In the genomic region with DNA sequence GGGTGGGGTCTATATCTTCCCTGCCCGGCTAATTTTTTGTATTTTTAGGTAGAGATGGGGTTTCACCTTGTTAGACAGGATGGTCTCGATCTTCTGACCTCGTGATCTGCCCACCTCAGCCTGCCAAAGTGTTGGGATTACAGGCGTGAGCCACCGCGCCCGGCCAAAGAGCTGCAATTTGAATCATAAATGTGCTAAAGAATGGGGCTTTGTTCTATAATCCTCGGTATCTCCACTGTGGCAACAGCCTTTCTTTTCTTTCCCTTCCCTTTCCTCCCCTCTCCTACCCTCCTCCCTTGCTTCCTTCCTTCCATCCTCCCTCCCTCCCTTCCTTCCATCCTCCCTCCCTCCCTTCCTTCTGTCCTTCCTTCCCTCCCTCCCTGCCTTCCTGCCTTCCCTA, we compare ENCODE assay signal across 35 cellular contexts.
"Had no signal": no experiment of that assay in that cellular context is flagged by ENCODE, and none has a peak within 500 bp of the region (broad histone marks: within the 10 kb centered on the region; RNA-seq: fewer than 3 reads in every experiment).

No MANE protein-coding gene starts in this region.

- FAIRE-seq: astrocyte had no signal

- H3K27ac Mint-ChIP-seq: activated CD4-positive, alpha-beta memory T cell treated with anti-CD3 and anti-CD28 coated beads, Interleukin-2, amount 10 ng/mL, durations not matched to agents 7 days and 5 days; activated CD8-positive, alpha-beta memory T cell treated with anti-CD3 and anti-CD28 coated beads, Interleukin-2, amount 10 ng/mL, durations not matched to agents 7 days and 5 days; activated naive CD8-positive, alpha-beta T cell treated with anti-CD3 and anti-CD28 coated beads, Interleukin-2, amount 10 ng/mL, durations not matched to agents 7 days and 5 days; activated T-cell treated with anti-CD3 and anti-CD28 coated beads, Interleukin-2, amount 50 U/mL, for 72 hours; activated T-helper 17 cell treated with anti-CD3 and anti-CD28 coated beads, Interleukin-2, amount 50 U/mL, for 72 hours had no signal

- H3K9me3 ChIP-seq: adrenal gland, body of pancreas, breast epithelium, Peyer's patch, SJSA1 had no signal

- DNase-seq: activated CD4-positive, alpha-beta memory T cell treated with anti-CD3 and anti-CD28 coated beads, Interleukin-2, amount 10 ng/mL, durations not matched to agents 7 days and 5 days; activated CD4-positive, alpha-beta T cell treated with anti-CD3 and anti-CD28 coated beads for 1 hour; activated CD4-positive, alpha-beta T cell treated with anti-CD3 and anti-CD28 coated beads for 48 hours; activated CD4-positive, CD25-positive, alpha-beta regulatory T cell; activated CD8-positive, alpha-beta memory T cell treated with anti-CD3 and anti-CD28 coated beads for 24 hours; activated CD8-positive, alpha-beta memory T cell treated with anti-CD3 and anti-CD28 coated beads, Interleukin-2, amount 10 ng/mL, durations not matched to agents 7 days and 5 days; activated CD8-positive, alpha-beta memory T cell treated with anti-CD3 and anti-CD28 coated beads, Interleukin-2, amount 50 U/mL, for 48 hours; activated gamma-delta T cell; activated naive CD4-positive, alpha-beta T cell treated with Interleukin-2 at 50 U/mL for 16 hours; activated naive CD8-positive, alpha-beta T cell treated with anti-CD3 and anti-CD28 coated beads, Interleukin-2, amount 10 ng/mL, durations not matched to agents 7 days and 5 days; activated T-cell treated with anti-CD3 and anti-CD28 coated beads, Interleukin-2, amount 50 U/mL, for 72 hours; adrenal gland; body of pancreas; Karpas-422; NCI-H1105; NCI-H1436; NCI-H1694; NCI-H1930; NCI-H345; NCI-H524 treated with DMSO at 0.1 percent for 48 hours; NCI-H748 treated with DMSO at 0.1 percent for 48 hours; NK-92 treated with Interleukin-12 subunit alpha and Interleukin-12 subunit beta, amount 100 ng/mL, for 24 hours; PC-3; Peyer's patch; RPMI8226; T-helper 1 cell; T-helper 2 cell; T-helper 9 cell had no signal

- H3K4me1 ChIP-seq: adrenal gland, body of pancreas, breast epithelium, Peyer's patch, SJSA1 had no signal

- H3K36me3 Mint-ChIP-seq: activated CD8-positive, alpha-beta memory T cell treated with anti-CD3 and anti-CD28 coated beads, Interleukin-2, amount 10 ng/mL, durations not matched to agents 7 days and 5 days; activated naive CD4-positive, alpha-beta T cell treated with anti-CD3 and anti-CD28 coated beads, Interleukin-2, amount 50 U/mL, for 24 hours; activated naive CD8-positive, alpha-beta T cell treated with anti-CD3 and anti-CD28 coated beads, Interleukin-2, amount 10 ng/mL, durations not matched to agents 7 days and 5 days had no signal

- H3K4me3 ChIP-seq: adrenal gland, body of pancreas, breast epithelium, Peyer's patch, SJSA1 had no signal

- H3K27me3 Mint-ChIP-seq: activated CD4-positive, alpha-beta memory T cell treated with anti-CD3 and anti-CD28 coated beads, Interleukin-2, amount 10 ng/mL, durations not matched to agents 7 days and 5 days; activated CD8-positive, alpha-beta memory T cell treated with anti-CD3 and anti-CD28 coated beads, Interleukin-2, amount 10 ng/mL, durations not matched to agents 7 days and 5 days; activated naive CD4-positive, alpha-beta T cell treated with anti-CD3 and anti-CD28 coated beads, Interleukin-2, amount 50 U/mL, for 24 hours; activated naive CD8-positive, alpha-beta T cell treated with anti-CD3 and anti-CD28 coated beads, Interleukin-2, amount 10 ng/mL, durations not matched to agents 7 days and 5 days; activated T-helper 17 cell treated with anti-CD3 and anti-CD28 coated beads, Interleukin-2, amount 50 U/mL, for 72 hours had no signal

- H3K4me1 Mint-ChIP-seq: activated T-helper 17 cell treated with anti-CD3 and anti-CD28 coated beads, Interleukin-2, amount 50 U/mL, for 72 hours had no signal

- H3K27ac ChIP-seq: adrenal gland, body of pancreas, breast epithelium, Peyer's patch, SJSA1, VCaP had no signal

- H3K4me3 Mint-ChIP-seq: activated CD4-positive, alpha-beta memory T cell treated with anti-CD3 and anti-CD28 coated beads, Interleukin-2, amount 10 ng/mL, durations not matched to agents 7 days and 5 days; activated CD8-positive, alpha-beta memory T cell treated with anti-CD3 and anti-CD28 coated beads, Interleukin-2, amount 10 ng/mL, durations not matched to agents 7 days and 5 days; activated naive CD4-positive, alpha-beta T cell treated with anti-CD3 and anti-CD28 coated beads, Interleukin-2, amount 50 U/mL, for 24 hours; activated naive CD8-positive, alpha-beta T cell treated with anti-CD3 and anti-CD28 coated beads, Interleukin-2, amount 10 ng/mL, durations not matched to agents 7 days and 5 days; activated T-cell treated with anti-CD3 and anti-CD28 coated beads, Interleukin-2, amount 50 U/mL, for 72 hours; activated T-helper 17 cell treated with anti-CD3 and anti-CD28 coated beads, Interleukin-2, amount 50 U/mL, for 72 hours had no signal

- ATAC-seq: activated CD8-positive, alpha-beta memory T cell treated with anti-CD3 and anti-CD28 coated beads, Interleukin-2, amount 10 ng/mL, durations not matched to agents 7 days and 5 days; activated T-cell treated with anti-CD3 and anti-CD28 coated beads, Interleukin-2, amount 50 U/mL, for 72 hours; activated T-helper 17 cell treated with anti-CD3 and anti-CD28 coated beads, Interleukin-2, amount 50 U/mL, for 72 hours; body of pancreas; PC-3; SK-N-SH treated with all-trans-retinoic acid at 6 μM for 48 hours had no signal

- H3K36me3 ChIP-seq: adrenal gland, breast epithelium, Peyer's patch, SJSA1 had no signal

- H3K27me3 ChIP-seq: adrenal gland, body of pancreas, breast epithelium, Peyer's patch, SJSA1 had no signal

- H3K9me3 Mint-ChIP-seq: activated CD4-positive, alpha-beta memory T cell treated with anti-CD3 and anti-CD28 coated beads, Interleukin-2, amount 10 ng/mL, durations not matched to agents 7 days and 5 days; activated naive CD4-positive, alpha-beta T cell treated with anti-CD3 and anti-CD28 coated beads, Interleukin-2, amount 50 U/mL, for 24 hours; activated naive CD8-positive, alpha-beta T cell treated with anti-CD3 and anti-CD28 coated beads, Interleukin-2, amount 10 ng/mL, durations not matched to agents 7 days and 5 days; activated T-cell treated with anti-CD3 and anti-CD28 coated beads, Interleukin-2, amount 50 U/mL, for 72 hours; activated T-helper 17 cell treated with anti-CD3 and anti-CD28 coated beads, Interleukin-2, amount 50 U/mL, for 72 hours had no signal
